In genomic region chr1:87089070-87089736, GRCh38 we compare ENCODE assay signal across 21 cellular contexts.
A peak's percentile ranks its signal among the peaks of the same experiment; 100 is the strongest.
DNase-seq lines count a peak whose midpoint lies in the region; ATAC-seq, FAIRE-seq and TF ChIP-seq lines count a peak whose summit lies in the region.
"Had no signal": no experiment of that assay in that cellular context is flagged by ENCODE, and none has a peak within 500 bp of the region (broad histone marks: within the 10 kb centered on the region; RNA-seq: fewer than 3 reads in every experiment).

No MANE protein-coding gene starts in this region.

- H3K27ac Mint-ChIP-seq in activated naive CD4-positive, alpha-beta T cell treated with anti-CD3 and anti-CD28 coated beads for 36 hours = no peak overlapping the region

- H3K9ac ChIP-seq in HepG2 (ENCODE audit: insufficient read depth, low read depth, low read length) = no peak overlapping the region
- no peak overlapping the region for H3K9ac ChIP-seq in KMS-11

- no peaks in the 10 kb centered on the region for H3K27me3 ChIP-seq in HepG2 (ENCODE audit: control insufficient read depth in 1 of 2, insufficient read depth in 2 of 2, low read length in 2 of 2)
- no peaks in the 10 kb centered on the region for H3K27me3 ChIP-seq in right lobe of liver
- no peaks in the 10 kb centered on the region for H3K27me3 ChIP-seq in KMS-11 (ENCODE audit: insufficient read depth, low read depth)
- H3K27me3 ChIP-seq in ectodermal cell (ENCODE audit: control insufficient read depth, insufficient read depth, low read length, poor library complexity, severe bottlenecking) = no peaks in the 10 kb centered on the region
- H3K27me3 ChIP-seq in ovary = no peaks in the 10 kb centered on the region
- H3K27me3 ChIP-seq: Peyer's patch had no signal

- ATAC-seq in HepG2 (no peak), right lobe of liver (no peak)
- ATAC-seq: SK-N-SH treated with all-trans-retinoic acid at 6 μM for 48 hours had no signal

- no peak overlapping the region for H3K4me2 ChIP-seq in HepG2 (ENCODE audit: low read depth, low read length)
- peak overlapping the region; percentile 78 for H3K4me2 ChIP-seq in KMS-11

- intact Hi-C loops in HepG2 (cut with micrococcal nuclease; ENCODE audit: unreplicated experiment) = loop anchor here (10.0 kb wide), 1 partner anchor 174 kb away; the partner anchor contains the start of genes HS2ST1 and SELENOF
- intact Hi-C loops in right lobe of liver (cut with DNase I) = no loop called here
- intact Hi-C loops in ovary (cut with DNase I) = loop anchor here (10.0 kb wide), 2 partner anchors 254 to 384 kb away; partner anchors contain the start of gene SH3GLB1 (in 1 of the 4)
- intact Hi-C loops in activated naive CD4-positive, alpha-beta T cell treated with anti-CD3 and anti-CD28 coated beads for 36 hours (cut with micrococcal nuclease) = no loop called here

- H3K27ac ChIP-seq in HepG2 (ENCODE audit: extremely low read length, insufficient read depth, low read length) (no peak overlapping the region), right lobe of liver (no peak overlapping the region), KMS-11 (peak overlapping the region; percentile 30; the same call in 1 of the 2 replicates), ectodermal cell (ENCODE audit: insufficient read depth, low read depth, low read length, poor library complexity, severe bottlenecking) (peak overlapping the region; percentile 26), ovary (no peak overlapping the region)
- H3K27ac ChIP-seq: Peyer's patch had no signal

- H3K9me3 ChIP-seq in HepG2 (ENCODE audit: low read length) = no peaks in the 10 kb centered on the region
- H3K9me3 ChIP-seq in right lobe of liver = no peaks in the 10 kb centered on the region
- no peaks in the 10 kb centered on the region for H3K9me3 ChIP-seq in ectodermal cell (ENCODE audit: control insufficient read depth, low read length)
- H3K9me3 ChIP-seq in ovary = no peaks in the 10 kb centered on the region
- H3K9me3 ChIP-seq: HAP-1, Peyer's patch had no signal

- no TSS peak for BruUV-seq in HepG2 (replicated peaks; lab: Mats Ljungman, UMichigan)

- no peak for TF ChIP-seq CTCF in HepG2 (CRISPR knock-in tag; IDR thresholded peaks at IDR 0.05)
- no peak for TF ChIP-seq CTCF in right lobe of liver (IDR thresholded peaks at IDR 0.05)
- TF ChIP-seq CTCF in KMS-11 (conservative IDR thresholded peaks at IDR 0.05; ENCODE audit: low read depth, low read length) = no peak
- no peak for TF ChIP-seq CTCF in ovary (IDR thresholded peaks at IDR 0.05)

- 88% methylated on average over 5 of the region's 5 CpGs for WGBS in HepG2 (ENCODE audit: low lambda C conversion rate)
- 69% methylated on average over 5 of the region's 5 CpGs for WGBS in right lobe of liver (ENCODE audit: insufficient coverage, low coverage, low lambda C conversion rate, missing lambda C conversion rate)
- WGBS in ectodermal cell, 2 experiments = 87% methylated on average over 5 of the region's 5 CpGs
- 73 to 76% (median 75%) methylated on average over 5 of the region's 5 CpGs for whole genome bisulfite sequencing in ovary, 3 donors

- H3K4me1 ChIP-seq in HepG2 (ENCODE audit: insufficient read depth, low read length) (no peaks in the 10 kb centered on the region), right lobe of liver (no peaks in the 10 kb centered on the region), KMS-11 (ENCODE audit: low read depth, poor library complexity, severe bottlenecking) (peaks cover 58% of the 10 kb centered on the region), ectodermal cell (ENCODE audit: control insufficient read depth, insufficient read depth, low read length) (peaks cover 11% of the 10 kb centered on the region), ovary (ENCODE audit: insufficient read depth) (no peaks in the 10 kb centered on the region)
- H3K4me1 ChIP-seq: Peyer's patch had no signal

- H3K4me1 Mint-ChIP-seq in activated naive CD4-positive, alpha-beta T cell treated with anti-CD3 and anti-CD28 coated beads for 36 hours (ENCODE audit: low read depth) = peaks cover 2% of the 10 kb centered on the region

- POLR2A ChIA-PET in HepG2 (lab: Yijun Ruan, JAX) = no interaction called here

- FAIRE-seq in HepG2 (lab: Jason Lieb, UNC) = no peak
- FAIRE-seq: A204.1 had no signal

- DNase-seq in HepG2 (ENCODE audit: low spot score) (no peak), right lobe of liver (no peak), ovary (no peak), COLO829 (ENCODE audit: low spot score) (no peak), DMS79 (lab: John Stamatoyannopoulos, UW) (no peak)
- no peak for DNase-seq in activated naive CD4-positive, alpha-beta T cell treated with anti-CD3 and anti-CD28 coated beads for 36 hours
- DNase-seq: DMS53, Kasumi-1, MV-4-11, NCI-H1417 treated with DMSO at 0.1 percent for 48 hours, NCI-H2029, NCI-H2171 treated with DMSO at 0.1 percent for 48 hours, NCI-H774, Peyer's patch, SHP77 had no signal

- CTCF ChIA-PET in HepG2 (lab: Yijun Ruan, JAX; ENCODE audit: low intra/inter-chr PET ratio, low total read pairs) = no interaction called here
- CTCF ChIA-PET in activated naive CD4-positive, alpha-beta T cell treated with anti-CD3 and anti-CD28 coated beads for 36 hours (lab: Charles Lee) = interaction anchor here (0.6 to 1.1 kb wide), 2 partner anchors 255 to 615 kb away, joined by 3 to 4 read pairs; no protein-coding TSS in a partner anchor

- TF ChIP-seq POLR2A in HepG2 (IDR thresholded peaks at IDR 0.05; ENCODE audit: insufficient read depth in 1 of 2, low read depth in 2 of 2, low read length in 2 of 2) = no peak
- no peak for TF ChIP-seq POLR2A in right lobe of liver (IDR thresholded peaks at IDR 0.05)
- no peak for TF ChIP-seq POLR2A in ovary (IDR thresholded peaks at IDR 0.05)

- H2AFZ ChIP-seq in HepG2 (ENCODE audit: low read length) (no peak overlapping the region), KMS-11 (ENCODE audit: low read depth) (no peak overlapping the region)

- H3K27me3 Mint-ChIP-seq in activated naive CD4-positive, alpha-beta T cell treated with anti-CD3 and anti-CD28 coated beads for 36 hours (ENCODE audit: low read depth) = no peaks in the 10 kb centered on the region

- H3K79me2 ChIP-seq in HepG2 (ENCODE audit: insufficient read depth, low read length) = no peaks in the 10 kb centered on the region
- H3K79me2 ChIP-seq in KMS-11 (ENCODE audit: insufficient read depth, low read depth) = no peaks in the 10 kb centered on the region

- no peaks in the 10 kb centered on the region for H4K20me1 ChIP-seq in HepG2 (ENCODE audit: insufficient read depth, low read length)
- H4K20me1 ChIP-seq in KMS-11 (ENCODE audit: insufficient read depth) = no peaks in the 10 kb centered on the region

- no peaks in the 10 kb centered on the region for H3K9me3 Mint-ChIP-seq in activated naive CD4-positive, alpha-beta T cell treated with anti-CD3 and anti-CD28 coated beads for 36 hours
- H3K9me3 Mint-ChIP-seq: CD14-positive monocyte had no signal

- no peak for TF ChIP-seq EP300 in HepG2 (IDR thresholded peaks at IDR 0.05; ENCODE audit: low read depth in 2 of 2, low read length in 2 of 2)
- TF ChIP-seq EP300 in HepG2 (CRISPR knock-in tag; IDR thresholded peaks at IDR 0.05; ENCODE audit: borderline replicate concordance) = no peak
- TF ChIP-seq EP300 in ovary (IDR thresholded peaks at IDR 0.05) = no peak

- H3K36me3 Mint-ChIP-seq in activated naive CD4-positive, alpha-beta T cell treated with anti-CD3 and anti-CD28 coated beads for 36 hours (ENCODE audit: low read depth) = peaks cover 4% of the 10 kb centered on the region

- no peak overlapping the region for H3K4me3 ChIP-seq in HepG2 (replicated peaks in 1 of 3; ENCODE audit: insufficient read depth in 1 of 3, low read depth in 2 of 3, low read length in 3 of 3)
- H3K4me3 ChIP-seq in right lobe of liver = no peak overlapping the region
- H3K4me3 ChIP-seq in KMS-11 (IDR thresholded peaks at IDR 0.05; ENCODE audit: insufficient read depth, low read depth, low read length) = peak overlapping the region; percentile 37
- H3K4me3 ChIP-seq in ectodermal cell (ENCODE audit: insufficient read depth, low read depth, low read length) = no peak overlapping the region
- H3K4me3 ChIP-seq in ovary = no peak overlapping the region
- H3K4me3 ChIP-seq: HAP-1, Peyer's patch had no signal

- no peak for TF ChIP-seq RAD21 in HepG2 (CRISPR knock-in tag; IDR thresholded peaks at IDR 0.05)

- H3K36me3 ChIP-seq in HepG2 (replicated peaks in 1 of 2; ENCODE audit: control insufficient read depth in 1 of 2, insufficient read depth in 2 of 2, low read length in 2 of 2) = peaks cover 0 to 12% of the 10 kb centered on the region in 2 experiments; a peak in 4 of 5 replicates
- no peaks in the 10 kb centered on the region for H3K36me3 ChIP-seq in right lobe of liver
- H3K36me3 ChIP-seq in KMS-11 (ENCODE audit: insufficient read depth) = no peaks in the 10 kb centered on the region
- no peaks in the 10 kb centered on the region for H3K36me3 ChIP-seq in ectodermal cell (ENCODE audit: control insufficient read depth, insufficient read depth, low read length)
- H3K36me3 ChIP-seq in ovary = no peaks in the 10 kb centered on the region
- H3K36me3 ChIP-seq: HAP-1, Peyer's patch had no signal

- in situ Hi-C loops in HepG2 (cut with HindIII; ENCODE audit: extremely low pct_ligation_motif_present, low pct_unique_long_range_greater_than_20kb) = loop anchor here (10.0 kb wide), 1 partner anchor 264 kb away; no protein-coding TSS in a partner anchor

- no peak overlapping the region for H3K4me3 Mint-ChIP-seq in activated naive CD4-positive, alpha-beta T cell treated with anti-CD3 and anti-CD28 coated beads for 36 hours
- H3K4me3 Mint-ChIP-seq: CD14-positive monocyte had no signal

TF ChIP-seq in HepG2, 621 proteins besides CTCF, POLR2A, EP300 and RAD21 (continues in another document):
- TF ChIP-seq EED (CRISPR knock-in tag; IDR thresholded peaks at IDR 0.05) (no peak), TCF7L2 (IDR thresholded peaks at IDR 0.05; ENCODE audit: low read depth, low read length) (no peak), TARDBP (CRISPR knock-in tag; IDR thresholded peaks at IDR 0.05) (no peak), FOXO4 (CRISPR knock-in tag; conservative IDR thresholded peaks at IDR 0.05) (no peak), PHB2 (IDR thresholded peaks at IDR 0.05; ENCODE audit: partially characterized antibody) (no peak), MAFF (IDR thresholded peaks at IDR 0.05; ENCODE audit: low read depth, low read length) (peak; percentile 44), MAFK (conservative IDR thresholded peaks at IDR 0.05 in 1 of 2, IDR thresholded peaks at IDR 0.05 in 1 of 2; ENCODE audit: low read length in 2 of 2) (peak; percentile 59 to 74), MEIS2 (CRISPR knock-in tag; IDR thresholded peaks at IDR 0.05) (no peak)

Comparison
In these comparisons a context has a peak if more than half of its experiments do, and no peak if none do; other contexts are left out.
1. intact Hi-C loops: an anchor here in HepG2 (10.0 kb wide) and ovary (10.0 kb wide); none called in right lobe of liver and activated naive CD4-positive, alpha-beta T cell treated with anti-CD3 and anti-CD28 coated beads for 36 hours.
2. H3K27ac ChIP-seq: peak in KMS-11 (single experiment) and ectodermal cell (single experiment); none in HepG2 (single experiment), right lobe of liver (0 of 3) and ovary (0 of 2).